Comparison of ENCODE assay signal across 8 cellular contexts in the genomic region with DNA sequence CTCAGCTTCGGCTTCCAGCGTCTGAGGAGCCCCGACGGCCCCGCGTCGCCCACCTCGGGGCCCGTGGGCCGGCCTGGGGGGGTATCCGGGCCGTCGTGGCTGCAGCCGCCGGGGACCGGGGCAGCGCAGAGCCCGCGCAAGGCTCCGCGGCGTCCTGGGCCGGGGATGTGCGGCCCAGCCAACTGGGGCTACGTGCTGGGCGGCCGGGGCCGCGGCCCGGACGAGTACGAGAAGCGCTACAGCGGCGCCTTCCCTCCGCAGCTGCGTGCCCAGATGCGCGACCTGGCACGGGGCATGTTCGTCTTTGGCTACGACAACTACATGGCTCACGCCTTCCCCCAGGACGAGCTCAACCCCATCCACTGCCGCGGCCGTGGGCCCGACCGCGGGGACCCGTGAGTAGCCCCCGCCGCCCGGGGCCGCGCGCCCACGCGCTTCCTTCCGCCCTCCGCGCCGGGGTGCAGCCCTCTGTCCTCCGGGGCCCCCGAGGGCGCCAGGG. TPM values are rescaled to one million over a fixed set of nuclear protein-coding genes. Genes with fewer than 3 reads are reported as not detected.
DNase-seq lines count a peak whose midpoint lies in the region; ATAC-seq and TF ChIP-seq lines count a peak whose summit lies in the region.

No MANE protein-coding gene starts in this region.

- intact Hi-C loops in Calu3 (cut with micrococcal nuclease; ENCODE audit: unreplicated experiment), result loop anchor here (2.0 kb wide), 1 partner anchor 65 kb away; a partner anchor contains a TSS
- intact Hi-C loops in activated CD4-positive, alpha-beta memory T cell treated with anti-CD3 and anti-CD28 coated beads for 36 hours (cut with micrococcal nuclease), result loop anchor here (1.0 to 10.0 kb wide), 8 partner anchors 9 to 695 kb away; a partner anchor contains a TSS

- CTCF ChIA-PET in Calu3 (lab: Charles Lee), result interaction anchor here (0.5 kb wide), 1 partner anchor 748 kb away, joined by 3 read pairs; no protein-coding TSS in a partner anchor
- CTCF ChIA-PET in activated CD4-positive, alpha-beta memory T cell treated with anti-CD3 and anti-CD28 coated beads for 36 hours (lab: Charles Lee), result interaction anchor here (0.7 to 2.8 kb wide), 3 partner anchors 9 to 66 kb away, joined by 4 to 10 read pairs (median 9); no protein-coding TSS in a partner anchor

- TF ChIP-seq CTCF in Calu3 (IDR thresholded peaks at IDR 0.05; ENCODE audit: unreplicated experiment), result no peak

- POLR2A ChIA-PET in activated CD4-positive, alpha-beta memory T cell treated with anti-CD3 and anti-CD28 coated beads for 36 hours (lab: Charles Lee), result interaction anchor here (0.6 to 5.1 kb wide), 12 partner anchors 10 to 448 kb away, joined by 3 to 109 read pairs (median 4); a partner anchor contains a TSS

- peaks cover 22% of the 10 kb centered on the region for H3K36me3 ChIP-seq in mesodermal cell (ENCODE audit: control insufficient read depth, insufficient read depth, low read length)

- peak; percentile 22 for DNase-seq in Calu3
- DNase-seq in HuH-7.5 (ENCODE audit: low spot score), result peak; percentile 53
- DNase-seq in activated CD4-positive, alpha-beta memory T cell treated with anti-CD3 and anti-CD28 coated beads for 36 hours, result peak; percentile 63
- peak; percentile 44 to 52 (median 51) for DNase-seq in effector memory CD8-positive, alpha-beta T cell
- peak in 20 of 49 donors; percentile 15 to 58 (median 44) for DNase-seq in substantia nigra (lab: John Stamatoyannopoulos, UW)
- no peak for DNase-seq in COLO829 (ENCODE audit: low spot score)

- peak; percentile 9 for ATAC-seq in GM21529 (IDR thresholded peaks at IDR 0.05; ENCODE audit: unreplicated experiment)
- ATAC-seq in effector memory CD8-positive, alpha-beta T cell (replicated peaks), result peak; percentile 43

- peak overlapping the region; percentile 89 for H3K27ac Mint-ChIP-seq in Calu3 (ENCODE audit: unreplicated experiment)
- H3K27ac Mint-ChIP-seq in activated CD4-positive, alpha-beta memory T cell treated with anti-CD3 and anti-CD28 coated beads for 36 hours, result peak overlapping the region; percentile 98
- peak overlapping the region; percentile 96 to 99 for H3K27ac Mint-ChIP-seq in effector memory CD8-positive, alpha-beta T cell

- H3K9me3 Mint-ChIP-seq in Calu3 (ENCODE audit: low read depth, unreplicated experiment), result no peaks in the 10 kb centered on the region
- H3K9me3 Mint-ChIP-seq in activated CD4-positive, alpha-beta memory T cell treated with anti-CD3 and anti-CD28 coated beads for 36 hours, result no peaks in the 10 kb centered on the region
- H3K9me3 Mint-ChIP-seq in effector memory CD8-positive, alpha-beta T cell, result no peaks in the 10 kb centered on the region

- no TSS peak for BruUV-seq in Calu3 (replicated peaks; lab: Mats Ljungman, UMichigan)

- H3K36me3 Mint-ChIP-seq in Calu3 (ENCODE audit: insufficient read depth, unreplicated experiment), result peaks cover 57% of the 10 kb centered on the region
- H3K36me3 Mint-ChIP-seq in activated CD4-positive, alpha-beta memory T cell treated with anti-CD3 and anti-CD28 coated beads for 36 hours, result peaks cover 40% of the 10 kb centered on the region
- peaks cover 26% of the 10 kb centered on the region for H3K36me3 Mint-ChIP-seq in effector memory CD8-positive, alpha-beta T cell (ENCODE audit: insufficient read depth)

- no peaks in the 10 kb centered on the region for H3K9me3 ChIP-seq in mesodermal cell (ENCODE audit: control insufficient read depth, low read length)

- H3K4me3 ChIP-seq in mesodermal cell (ENCODE audit: extremely low read depth, insufficient read depth, low read length, poor library complexity, severe bottlenecking), result peak overlapping the region; percentile 87

- 0 to 1% methylated on average over 48 to 65 of the region's 66 CpGs for WGBS in mesodermal cell (ENCODE audit: insufficient coverage in 2 of 2), 2 experiments

- H3K4me3 Mint-ChIP-seq in Calu3 (ENCODE audit: low read depth, unreplicated experiment), result peak overlapping the region; percentile 74
- peak overlapping the region; percentile 96 for H3K4me3 Mint-ChIP-seq in activated CD4-positive, alpha-beta memory T cell treated with anti-CD3 and anti-CD28 coated beads for 36 hours
- H3K4me3 Mint-ChIP-seq in effector memory CD8-positive, alpha-beta T cell, result peak overlapping the region; percentile 96 to 100

- H3K27me3 Mint-ChIP-seq in Calu3 (ENCODE audit: unreplicated experiment), result no peaks in the 10 kb centered on the region
- H3K27me3 Mint-ChIP-seq in activated CD4-positive, alpha-beta memory T cell treated with anti-CD3 and anti-CD28 coated beads for 36 hours, result no peaks in the 10 kb centered on the region
- H3K27me3 Mint-ChIP-seq in effector memory CD8-positive, alpha-beta T cell, result no peaks in the 10 kb centered on the region

- peaks cover 18% of the 10 kb centered on the region for H3K4me1 Mint-ChIP-seq in Calu3 (ENCODE audit: low read depth, unreplicated experiment)
- peaks cover 33% of the 10 kb centered on the region for H3K4me1 Mint-ChIP-seq in activated CD4-positive, alpha-beta memory T cell treated with anti-CD3 and anti-CD28 coated beads for 36 hours (ENCODE audit: low read depth)
- peaks cover 35 to 36% of the 10 kb centered on the region in 2 donors for H3K4me1 Mint-ChIP-seq in effector memory CD8-positive, alpha-beta T cell (ENCODE audit: low read depth in 2 of 2)

- peaks cover 12% of the 10 kb centered on the region for H3K4me1 ChIP-seq in mesodermal cell (ENCODE audit: control insufficient read depth, insufficient read depth, low read length, poor library complexity, severe bottlenecking)

- peak overlapping the region; percentile 81 for H3K27ac ChIP-seq in mesodermal cell (ENCODE audit: low read depth, low read length, severe bottlenecking)
- peak overlapping the region; percentile 82 for H3K27ac ChIP-seq in substantia nigra (ENCODE audit: low read depth, low read length, poor library complexity, severe bottlenecking)

RNA-seq across cellular contexts. Expression of a gene that starts 0.5 kb away (rescaled TPM):
- 52.7 and 65.9 TPM in 2 replicates for total RNA-seq in Calu3 (2022)
- total RNA-seq in activated CD4-positive, alpha-beta memory T cell treated with anti-CD3 and anti-CD28 coated beads for 36 hours, result 100 to 1,000 TPM; 192 to 203 TPM
- 16.3 TPM for polyA plus RNA-seq in mesodermal cell (2013, experiment 1 of 2)
- polyA plus RNA-seq in mesodermal cell (2013, experiment 2 of 2), result 16.2 TPM
